Comparison of ENCODE assay signal across 9 cellular contexts in genomic region chr4:2936773-2937145, GRCh38. TPM values are rescaled to one million over a fixed set of nuclear protein-coding genes. Genes with fewer than 3 reads are reported as not detected.
DNase-seq lines count a peak whose midpoint lies in the region; ATAC-seq and TF ChIP-seq lines count a peak whose summit lies in the region.
"Had no signal": no experiment of that assay in that cellular context is flagged by ENCODE, and none has a peak within 500 bp of the region (broad histone marks: within the 10 kb centered on the region; RNA-seq: fewer than 3 reads in every experiment).

No MANE protein-coding gene starts in this region.

- no peak for TF ChIP-seq CTCF in BE2C (IDR thresholded peaks at IDR 0.05; ENCODE audit: low read depth, low read length)
- TF ChIP-seq CTCF in PC-9 (conservative IDR thresholded peaks at IDR 0.05): no peak
- no peak for TF ChIP-seq CTCF in brain (conservative IDR thresholded peaks at IDR 0.05)
- TF ChIP-seq CTCF in osteoblast (IDR thresholded peaks at IDR 0.05; ENCODE audit: extremely low read depth, low read depth, low read length): no peak

- H4K20me1 ChIP-seq in PC-9 (ENCODE audit: insufficient read depth): peaks cover 13% of the 10 kb centered on the region
- H4K20me1 ChIP-seq in osteoblast (ENCODE audit: insufficient read depth, low read length): peaks cover 24% of the 10 kb centered on the region

- peak overlapping the region; percentile 93 for H3K4me2 ChIP-seq in PC-9
- H3K4me2 ChIP-seq in osteoblast (ENCODE audit: insufficient read depth, low read length): peak overlapping the region; percentile 93

- CTCF ChIA-PET in PC-9 (lab: Charles Lee): interaction anchor here (0.5 to 0.7 kb wide), 2 partner anchors 105 to 403 kb away, joined by 4 to 5 read pairs; no protein-coding TSS in a partner anchor

- peaks cover 13% of the 10 kb centered on the region for H3K36me3 Mint-ChIP-seq in brain

- H3K27me3 Mint-ChIP-seq in brain: peaks cover 4% of the 10 kb centered on the region

- H2AFZ ChIP-seq in PC-9 (no peak overlapping the region), osteoblast (ENCODE audit: low read length) (no peak overlapping the region)

- H3K9me3 Mint-ChIP-seq in brain: no peaks in the 10 kb centered on the region

- no peaks in the 10 kb centered on the region for H3K9me3 ChIP-seq in BE2C
- no peaks in the 10 kb centered on the region for H3K9me3 ChIP-seq in PC-9 (ENCODE audit: insufficient read depth, low read depth)
- no peaks in the 10 kb centered on the region for H3K9me3 ChIP-seq in osteoblast (ENCODE audit: low read depth, low read length)
- H3K9me3 ChIP-seq: body of pancreas had no signal

- no TSS peak for BruUV-seq in PC-9 (replicated peaks; lab: Mats Ljungman, UMichigan)

- H3K4me3 Mint-ChIP-seq in brain: peak overlapping the region; percentile 84 to 92 (median 86)

- intact Hi-C loops in PC-9 (cut with micrococcal nuclease; ENCODE audit: unreplicated experiment): loop anchor here (1.0 to 2.0 kb wide), 4 partner anchors 27 to 400 kb away; partner anchors contain the start of genes FAM193A, GRK4, NOP14 and TNIP2

- peak overlapping the region; percentile 78 for H3K27ac ChIP-seq in PC-9
- peak overlapping the region; percentile 94 for H3K27ac ChIP-seq in osteoblast (ENCODE audit: low read depth, low read length)

- H3K79me2 ChIP-seq in PC-9 (ENCODE audit: low read depth): peaks cover 12% of the 10 kb centered on the region
- peaks cover 33% of the 10 kb centered on the region for H3K79me2 ChIP-seq in osteoblast (ENCODE audit: insufficient read depth, low read length)

- H3K27ac Mint-ChIP-seq in brain: peak overlapping the region in 4 of 5 experiments; percentile 47 to 94 (median 82)

- ATAC-seq in GM21390 (IDR thresholded peaks at IDR 0.05; ENCODE audit: unreplicated experiment): peak; percentile 32
- no peak for ATAC-seq in GM19023 (IDR thresholded peaks at IDR 0.05; ENCODE audit: unreplicated experiment)

- H3K4me1 ChIP-seq in BE2C (peaks cover 23% of the 10 kb centered on the region), PC-9 (replicated peaks; ENCODE audit: insufficient read depth) (peaks cover 26% of the 10 kb centered on the region), osteoblast (ENCODE audit: insufficient read depth, low read length) (peaks cover 29% of the 10 kb centered on the region)

- POLR2A ChIA-PET in PC-9 (lab: Charles Lee; ENCODE audit: unreplicated experiment): interaction anchor here (0.6 kb wide), 3 partner anchors 49 to 401 kb away, joined by 3 to 5 read pairs (median 3); no protein-coding TSS in a partner anchor

- H3K4me3 ChIP-seq in BE2C (ENCODE audit: low read depth, low read length) (no peak overlapping the region; the same call in none of the 2 replicates), PC-9 (peak overlapping the region; percentile 65; the same call in 1 of the 2 replicates), osteoblast (ENCODE audit: insufficient read depth, low read length) (no peak overlapping the region)
- H3K4me3 ChIP-seq: body of pancreas had no signal

- peaks cover 54% of the 10 kb centered on the region for H3K36me3 ChIP-seq in BE2C
- no peaks in the 10 kb centered on the region for H3K36me3 ChIP-seq in PC-9 (ENCODE audit: low read depth)
- H3K36me3 ChIP-seq in osteoblast (ENCODE audit: insufficient read depth, low read length): peaks cover 48% of the 10 kb centered on the region

- no peaks in the 10 kb centered on the region for H3K9me2 ChIP-seq in PC-9 (ENCODE audit: insufficient read depth)

- H3K4me1 Mint-ChIP-seq in brain: peaks cover 26% of the 10 kb centered on the region

- DNase-seq in BE2C: peak; percentile 78
- DNase-seq in PC-9: peak in 1 of 2 experiments; percentile 73
- DNase-seq in osteoblast (ENCODE audit: insufficient read length, low spot score, missing footprints): peak; percentile 97
- no peak for DNase-seq in NCI-H748 treated with DMSO at 0.1 percent for 48 hours (lab: John Stamatoyannopoulos, UW)
- DNase-seq in NCI-H1694 (lab: John Stamatoyannopoulos, UW): no peak

- H3K27me3 ChIP-seq in BE2C (no peaks in the 10 kb centered on the region), PC-9 (ENCODE audit: insufficient read depth, low read depth) (no peaks in the 10 kb centered on the region), osteoblast (ENCODE audit: insufficient read depth, low read length) (no peaks in the 10 kb centered on the region)
- H3K27me3 ChIP-seq: body of pancreas had no signal

- peaks cover 35% of the 10 kb centered on the region for H3F3A ChIP-seq in PC-9 (ENCODE audit: insufficient read depth, low read depth)

RNA-seq across cellular contexts. Expression of gene NOP14, which starts 26.4 kb away (rescaled TPM):
- 44.8 TPM for polyA plus RNA-seq in BE2C (2012; ENCODE audit: insufficient read depth, insufficient read length, low read depth)
- total RNA-seq in PC-9 (2021) (30.9 and 33.6 TPM in 2 replicates), osteoblast (24.2 and 30.0 TPM in 2 replicates)
- polyA plus RNA-seq in brain (ENCODE audit: insufficient read depth, low read depth, low replicate concordance): 14.7 TPM

RNA-seq across cellular contexts. Expression of gene GRK4, which starts 26.6 kb away (rescaled TPM):
- polyA plus RNA-seq in BE2C (2012; ENCODE audit: insufficient read depth, insufficient read length, low read depth): 3.8 TPM
- total RNA-seq in PC-9 (2021) (3.1 and 4.4 TPM in 2 replicates), osteoblast (7.4 and 7.6 TPM in 2 replicates)
- polyA plus RNA-seq in brain (ENCODE audit: insufficient read depth, low read depth, low replicate concordance): 8.4 TPM

Comparison
In these comparisons a context has a peak if more than half of its experiments do, and no peak if none do; other contexts are left out.
1. DNase-seq: peak in BE2C (single experiment) and osteoblast (single experiment); none in NCI-H748 treated with DMSO at 0.1 percent for 48 hours (single experiment) and NCI-H1694 (single experiment).